ENCODE assay signal across 8 cellular contexts in the genomic region with DNA sequence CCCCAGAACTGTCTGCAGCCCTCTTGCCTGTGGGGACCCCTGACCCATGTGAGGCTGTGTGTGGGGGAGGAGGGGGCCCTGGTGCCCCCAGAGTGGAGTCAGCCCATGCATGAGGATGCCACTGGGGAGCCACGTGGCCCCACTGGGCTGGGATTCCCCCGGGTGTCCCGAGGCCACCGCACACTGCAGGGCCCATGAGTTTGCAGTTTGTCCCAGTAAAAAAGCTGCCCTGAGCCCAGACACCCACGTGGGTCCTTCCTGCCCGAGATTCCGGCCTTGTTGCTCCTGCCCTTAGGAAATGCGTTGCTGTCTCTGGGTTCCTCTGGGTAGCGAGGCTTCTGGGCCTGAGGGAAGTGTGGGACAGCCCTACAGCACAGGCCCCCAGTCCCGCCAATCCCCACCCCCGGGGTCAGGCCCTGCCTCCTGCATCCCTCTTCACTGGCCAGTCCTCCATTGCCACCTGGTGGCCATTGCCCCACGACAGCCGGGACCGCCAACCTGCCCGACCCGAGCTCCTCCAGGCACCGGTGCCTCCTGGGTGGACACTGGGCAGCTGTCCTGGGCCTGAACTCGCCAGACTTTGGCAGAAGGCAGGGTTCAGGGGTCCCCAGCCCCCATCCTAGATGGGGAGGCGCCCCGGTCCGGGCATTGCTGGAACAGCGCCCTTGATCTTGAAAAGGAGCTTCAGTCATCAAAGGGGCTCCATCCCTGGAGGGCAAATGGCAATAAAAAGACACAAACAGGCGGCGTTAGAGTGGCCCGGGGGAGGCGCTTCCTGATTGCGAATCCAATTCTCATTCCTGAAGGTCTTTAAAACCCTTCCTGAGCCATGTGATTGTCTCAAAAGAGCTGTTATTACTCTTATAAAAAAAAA. TPM values are rescaled to one million over a fixed set of nuclear protein-coding genes. Genes with fewer than 3 reads are reported as not detected.
DNase-seq lines count a peak whose midpoint lies in the region; ATAC-seq and TF ChIP-seq lines count a peak whose summit lies in the region.

No MANE protein-coding gene starts in this region.

- H3K14ac ChIP-seq in neuronal stem cell (ENCODE audit: low read length): peak overlapping the region; percentile 94

- H3K18ac ChIP-seq in neuronal stem cell (ENCODE audit: low read length): peak overlapping the region; percentile 97

- peaks cover 5 to 11% of the 10 kb centered on the region in 2 donors for H3K4me1 ChIP-seq in neuronal stem cell (ENCODE audit: control insufficient read depth in 2 of 2, insufficient read depth in 1 of 2, low read depth in 1 of 2, low read length in 2 of 2)

- H4K8ac ChIP-seq in neuronal stem cell (ENCODE audit: low read depth, low read length): no peak overlapping the region

- H2AK5ac ChIP-seq in neuronal stem cell (ENCODE audit: low read depth, low read length): peak overlapping the region; percentile 84

- H2BK120ac ChIP-seq in neuronal stem cell (ENCODE audit: low read depth, low read length): peak overlapping the region; percentile 97

- H3K23ac ChIP-seq in neuronal stem cell (ENCODE audit: low read depth, low read length, poor library complexity): peak overlapping the region; percentile 85

- H3K9me3 ChIP-seq in neuronal stem cell (replicated peaks in 1 of 2; ENCODE audit: control insufficient read depth in 2 of 2, insufficient read depth in 1 of 2, low read depth in 1 of 2, low read length in 2 of 2): no peaks in the 10 kb centered on the region

- peak overlapping the region; percentile 38 for H2BK15ac ChIP-seq in neuronal stem cell (ENCODE audit: low read length)

- no peak for ATAC-seq in HG03045 (IDR thresholded peaks at IDR 0.05; ENCODE audit: unreplicated experiment)

- peak overlapping the region; percentile 92 for H4K91ac ChIP-seq in neuronal stem cell (ENCODE audit: low read depth, low read length, poor library complexity)

- H2AFZ ChIP-seq in neuronal stem cell (ENCODE audit: low read length): peak overlapping the region; percentile 16

- no peak overlapping the region for H3K4me3 ChIP-seq in BJ (ENCODE audit: low read depth, low read length)
- no peak overlapping the region for H3K4me3 ChIP-seq in neuronal stem cell (ENCODE audit: low read length in 2 of 2)

- H3K27me3 ChIP-seq in BJ (ENCODE audit: control insufficient read depth, insufficient read depth, low read length) (no peaks in the 10 kb centered on the region), neuronal stem cell (ENCODE audit: control insufficient read depth in 3 of 3, insufficient read depth in 3 of 3, low read depth in 1 of 3, low read length in 3 of 3) (peaks cover 0 to 46% (median 0%) of the 10 kb centered on the region in 3 experiments)

- no peak overlapping the region for H3K27ac ChIP-seq in neuronal stem cell (replicated peaks; ENCODE audit: low read length)

- peak overlapping the region; percentile 97 for H2BK12ac ChIP-seq in neuronal stem cell (ENCODE audit: low read length)

- TF ChIP-seq CTCF in BJ (IDR thresholded peaks at IDR 0.05; ENCODE audit: insufficient read depth, low read depth, low read length): peak; percentile 86

- peak overlapping the region; percentile 53 for H3K4ac ChIP-seq in neuronal stem cell (ENCODE audit: low read length)

- no peak overlapping the region for H2BK5ac ChIP-seq in neuronal stem cell (ENCODE audit: low read length)

- WGBS in neuronal stem cell (ENCODE audit: extremely low coverage in 2 of 2, insufficient read length in 2 of 2, insufficient replicate concordance in 1 of 2), 2 donors: no CpG with 5 or more reads among the region's 27 CpGs

- no peak for DNase-seq in BJ (ENCODE audit: low read depth)
- peak; percentile 86 for DNase-seq in HEK293T (ENCODE audit: extremely low spot score)
- peak; percentile 32 to 54 for DNase-seq in activated T-helper 1 cell treated with anti-CD3 and anti-CD28 coated beads, Interleukin-2, amount 50 U/mL, for 16 hours (ENCODE audit: low read depth in 1 of 2, low spot score in 1 of 2)
- DNase-seq in fibroblast of the conjunctiva (ENCODE audit: low read depth): peak; percentile 26
- peak; percentile 67 for DNase-seq in neuronal stem cell (ENCODE audit: low spot score)
- DNase-seq in superior temporal gyrus (ENCODE audit: extremely low spot score): peak; percentile 74

- H3K79me1 ChIP-seq in neuronal stem cell (ENCODE audit: low read depth, low read length): no peaks in the 10 kb centered on the region

- H3K4me2 ChIP-seq in neuronal stem cell (ENCODE audit: insufficient read depth, low read length, poor library complexity, severe bottlenecking): peak overlapping the region; percentile 11

- CTCF ChIA-PET in BJ (lab: Yijun Ruan, JAX): interaction anchor here (0.6 to 3.6 kb wide), 27 partner anchors 10 to 493 kb away, joined by 3 to 28 read pairs (median 4); a partner anchor contains a TSS
- CTCF ChIA-PET in HEK293T (lab: Yijun Ruan, JAX): interaction anchor here (0.6 to 1.3 kb wide), 14 partner anchors 10 to 1530 kb away, joined by 3 to 12 read pairs (median 4); no protein-coding TSS in a partner anchor

- POLR2A ChIA-PET in BJ (lab: Charles Lee) (no interaction called here), HEK293T (lab: Yijun Ruan, JAX) (interaction anchor here (0.8 kb wide), 1 partner anchor 10 kb away, joined by 3 read pairs; no protein-coding TSS in a partner anchor)

- peak overlapping the region; percentile 60 for H3K9ac ChIP-seq in neuronal stem cell (ENCODE audit: low read depth, low read length, poor library complexity)

- H3K36me3 ChIP-seq in BJ (ENCODE audit: control insufficient read depth, insufficient read depth, low read length) (no peaks in the 10 kb centered on the region), neuronal stem cell (replicated peaks in 1 of 2; ENCODE audit: control insufficient read depth in 2 of 2, insufficient read depth in 2 of 2, low read length in 2 of 2) (no peaks in the 10 kb centered on the region)

TF ChIP-seq in HEK293T, 16 proteins besides CTCF, POLR2A, EP300 and RAD21:
- no peak for TF ChIP-seq FOXK2 (IDR thresholded peaks at IDR 0.05)
- no peak for TF ChIP-seq SP1 (IDR thresholded peaks at IDR 0.05)
- TF ChIP-seq ZNF384 (IDR thresholded peaks at IDR 0.05): no peak
- TF ChIP-seq, protein P1, sequence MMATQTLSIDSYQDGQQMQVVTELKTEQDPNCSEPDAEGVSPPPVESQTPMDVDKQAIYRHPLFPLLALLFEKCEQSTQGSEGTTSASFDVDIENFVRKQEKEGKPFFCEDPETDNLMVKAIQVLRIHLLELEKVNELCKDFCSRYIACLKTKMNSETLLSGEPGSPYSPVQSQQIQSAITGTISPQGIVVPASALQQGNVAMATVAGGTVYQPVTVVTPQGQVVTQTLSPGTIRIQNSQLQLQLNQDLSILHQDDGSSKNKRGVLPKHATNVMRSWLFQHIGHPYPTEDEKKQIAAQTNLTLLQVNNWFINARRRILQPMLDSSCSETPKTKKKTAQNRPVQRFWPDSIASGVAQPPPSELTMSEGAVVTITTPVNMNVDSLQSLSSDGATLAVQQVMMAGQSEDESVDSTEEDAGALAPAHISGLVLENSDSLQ (IDR thresholded peaks at IDR 0.05): no peak
- no peak for TF ChIP-seq CTBP1 (IDR thresholded peaks at IDR 0.05; ENCODE audit: borderline replicate concordance)
- TF ChIP-seq TARDBP (IDR thresholded peaks at IDR 0.05): no peak
- TF ChIP-seq HDGF (IDR thresholded peaks at IDR 0.05; ENCODE audit: borderline replicate concordance): no peak
- no peak for TF ChIP-seq BHLHE40 (IDR thresholded peaks at IDR 0.05; ENCODE audit: borderline replicate concordance)
- no peak for TF ChIP-seq ELF4 (IDR thresholded peaks at IDR 0.05)
- no peak for TF ChIP-seq L3MBTL2 (conservative IDR thresholded peaks at IDR 0.05)
- TF ChIP-seq LEF1 (IDR thresholded peaks at IDR 0.05; ENCODE audit: borderline replicate concordance): no peak
- no peak for TF ChIP-seq FOXA1 (IDR thresholded peaks at IDR 0.05)
- TF ChIP-seq SUZ12 (IDR thresholded peaks at IDR 0.05): no peak

TF ChIP-seq in PFSK-1, 5 proteins besides CTCF, POLR2A, EP300 and RAD21:
- peak; percentile 56 for TF ChIP-seq FOXP2 (optimal IDR thresholded peaks at IDR 0.05; ENCODE audit: borderline replicate concordance, extremely low read depth, extremely low read length, insufficient read depth)
- no peak for TF ChIP-seq POLR2AphosphoS5 (IDR thresholded peaks at IDR 0.05; ENCODE audit: low read depth, low read length)
TF ChIP-seq in PFSK-1: peak in this region for 1.

RNA-seq across cellular contexts. Expression of a gene that starts 15.6 kb away (rescaled TPM):
- polyA plus RNA-seq in BJ (2011; rRNA removed): not detected in 2 replicates
- not detected in 2 replicates for polyA minus RNA-seq in BJ (2011; rRNA and poly(A)+ RNA removed)
- polyA plus RNA-seq in PFSK-1 (2012; ENCODE audit: insufficient read length, low read depth): not detected
- not detected for polyA plus RNA-seq in neuronal stem cell (2013, experiment 1 of 2)
- polyA plus RNA-seq in neuronal stem cell (2013, experiment 2 of 2): not detected

RNA-seq across cellular contexts. Expression of a gene that starts 40.6 kb away (rescaled TPM):
- polyA plus RNA-seq in BJ (2011; rRNA removed): 0.09 TPM in 1 of 2 replicates, not detected in the other
- polyA minus RNA-seq in BJ (2011; rRNA and poly(A)+ RNA removed): 0.36 TPM in 1 of 2 replicates, not detected in the other
- 0.30 TPM for polyA plus RNA-seq in PFSK-1 (2012; ENCODE audit: insufficient read length, low read depth)
- polyA plus RNA-seq in neuronal stem cell (2013, experiment 1 of 2): 3.0 TPM
- polyA plus RNA-seq in neuronal stem cell (2013, experiment 2 of 2): 2.8 TPM
